8 cellular contexts compared by ENCODE assay signal in the genomic region with DNA sequence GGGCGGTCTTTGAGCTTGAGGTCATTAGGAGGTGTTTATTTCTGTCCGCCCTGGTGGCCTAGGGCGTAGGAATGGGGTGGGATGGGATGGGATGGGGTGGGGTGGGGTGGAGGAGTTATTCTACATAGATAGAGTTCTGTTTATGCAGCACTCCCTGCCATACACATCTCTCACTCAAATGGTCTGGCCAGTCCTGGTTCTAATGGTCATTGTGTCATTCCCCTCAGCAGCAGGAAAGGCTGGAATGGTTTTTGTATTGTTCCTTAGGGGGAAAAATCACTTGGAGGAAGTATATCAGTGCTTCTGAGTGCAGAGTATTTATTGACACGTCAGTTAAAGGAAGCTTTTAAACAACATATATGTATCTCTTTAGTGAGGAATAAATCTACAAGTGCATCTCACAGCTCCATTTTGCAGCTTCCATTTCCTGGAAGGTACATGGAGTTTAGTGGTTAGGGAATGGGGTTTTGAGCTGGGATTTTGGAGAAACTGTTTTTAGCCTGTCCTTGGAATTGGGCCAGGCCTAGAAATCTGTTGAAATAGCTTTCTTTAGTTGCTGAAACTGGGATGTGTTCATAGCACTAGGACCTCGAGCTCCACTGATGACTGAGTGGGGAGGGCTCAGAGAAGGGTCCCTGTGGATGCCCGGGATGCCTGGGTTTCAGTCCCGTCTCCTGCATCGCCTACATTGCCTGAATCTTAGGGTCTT. TPM values are rescaled to one million over a fixed set of nuclear protein-coding genes. Genes with fewer than 3 reads are reported as not detected.
A peak's percentile ranks its signal among the peaks of the same experiment; 100 is the strongest.
DNase-seq lines count a peak whose midpoint lies in the region; ATAC-seq lines count a peak whose summit lies in the region.

No MANE protein-coding gene starts in this region.

- H3K27ac Mint-ChIP-seq in IgD-negative memory B cell, result peak overlapping the region in 2 of 3 donors; percentile 62 to 88
- peak overlapping the region; percentile 92 to 97 (median 95) for H3K27ac Mint-ChIP-seq in immature natural killer cell
- H3K27ac Mint-ChIP-seq in stimulated activated naive B cell treated with anti-CD40 and anti-IgM and Interleukin-4, amounts not matched to agents 10 μg/mL and 1 μg/mL and 100 μg/mL, for 72 hours, result peak overlapping the region; percentile 65

- H3K27me3 Mint-ChIP-seq in IgD-negative memory B cell, result no peaks in the 10 kb centered on the region
- H3K27me3 Mint-ChIP-seq in immature natural killer cell (ENCODE audit: low read depth in 3 of 3), result peaks cover 2 to 11% (median 2%) of the 10 kb centered on the region in 3 donors
- no peaks in the 10 kb centered on the region for H3K27me3 Mint-ChIP-seq in stimulated activated naive B cell treated with anti-CD40 and anti-IgM and Interleukin-4, amounts not matched to agents 10 μg/mL and 1 μg/mL and 100 μg/mL, for 72 hours

- DNase-seq in amniotic epithelial cell (ENCODE audit: low read depth), result peak; percentile 45
- DNase-seq in immature natural killer cell, result no peak
- DNase-seq in stimulated activated naive B cell treated with anti-CD40 and anti-IgM and Interleukin-4, amounts not matched to agents 10 μg/mL and 1 μg/mL and 100 μg/mL, for 72 hours, result no peak
- DNase-seq in SIG-M5 (lab: John Stamatoyannopoulos, UW), result no peak
- no peak for DNase-seq in activated CD4-positive, alpha-beta T cell treated with anti-CD3 and anti-CD28 coated beads, Interleukin-2, amount 50 U/mL, for 4 hours

- H3K36me3 Mint-ChIP-seq in IgD-negative memory B cell (no peaks in the 10 kb centered on the region), immature natural killer cell (peaks cover 0 to 15% (median 3%) of the 10 kb centered on the region in 3 donors)
- peaks cover 0 to 5% of the 10 kb centered on the region in 2 donors for H3K36me3 Mint-ChIP-seq in stimulated activated naive B cell treated with anti-CD40 and anti-IgM and Interleukin-4, amounts not matched to agents 10 μg/mL and 1 μg/mL and 100 μg/mL, for 72 hours

- H3K9me3 Mint-ChIP-seq in IgD-negative memory B cell, result no peaks in the 10 kb centered on the region
- H3K9me3 Mint-ChIP-seq in immature natural killer cell, result no peaks in the 10 kb centered on the region
- H3K9me3 Mint-ChIP-seq in stimulated activated naive B cell treated with anti-CD40 and anti-IgM and Interleukin-4, amounts not matched to agents 10 μg/mL and 1 μg/mL and 100 μg/mL, for 72 hours, result no peaks in the 10 kb centered on the region

- H3K4me3 Mint-ChIP-seq in IgD-negative memory B cell (peak overlapping the region in 2 of 4 donors; percentile 88 to 91), immature natural killer cell (peak overlapping the region; percentile 75 to 99 (median 81))
- H3K4me3 Mint-ChIP-seq in stimulated activated naive B cell treated with anti-CD40 and anti-IgM and Interleukin-4, amounts not matched to agents 10 μg/mL and 1 μg/mL and 100 μg/mL, for 72 hours, result peak overlapping the region; percentile 29 to 35

- H3K4me1 Mint-ChIP-seq in IgD-negative memory B cell (peaks cover 63 to 80% (median 72%) of the 10 kb centered on the region in 3 donors), immature natural killer cell (peaks cover 100% of the 10 kb centered on the region in 2 donors)
- H3K4me1 Mint-ChIP-seq in stimulated activated naive B cell treated with anti-CD40 and anti-IgM and Interleukin-4, amounts not matched to agents 10 μg/mL and 1 μg/mL and 100 μg/mL, for 72 hours, result peaks cover 75 to 94% of the 10 kb centered on the region in 2 donors

- ATAC-seq in stimulated activated naive B cell treated with anti-CD40 and anti-IgM and Interleukin-4, amounts not matched to agents 10 μg/mL and 1 μg/mL and 100 μg/mL, for 72 hours (replicated peaks), result no peak
- ATAC-seq in GM21515 (IDR thresholded peaks at IDR 0.05; ENCODE audit: unreplicated experiment), result no peak
- ATAC-seq in GM19397 (IDR thresholded peaks at IDR 0.05; ENCODE audit: unreplicated experiment), result no peak

RNA-seq across cellular contexts. Expression of gene TSPAN14, which starts 8.3 kb away (rescaled TPM):
- polyA plus RNA-seq in IgD-negative memory B cell (45.0 TPM), immature natural killer cell (100 to 1,000 TPM; 141 to 363 (median 226) TPM)

RNA-seq across cellular contexts. Expression of gene PRXL2A, which starts 54.1 kb away (rescaled TPM):
- 13.2 TPM for polyA plus RNA-seq in IgD-negative memory B cell
- polyA plus RNA-seq in immature natural killer cell, result 1 to 10 TPM; 3.9 to 6.3 (median 4.3) TPM
